1 cellular context compared by ENCODE assay signal in the genomic region with DNA sequence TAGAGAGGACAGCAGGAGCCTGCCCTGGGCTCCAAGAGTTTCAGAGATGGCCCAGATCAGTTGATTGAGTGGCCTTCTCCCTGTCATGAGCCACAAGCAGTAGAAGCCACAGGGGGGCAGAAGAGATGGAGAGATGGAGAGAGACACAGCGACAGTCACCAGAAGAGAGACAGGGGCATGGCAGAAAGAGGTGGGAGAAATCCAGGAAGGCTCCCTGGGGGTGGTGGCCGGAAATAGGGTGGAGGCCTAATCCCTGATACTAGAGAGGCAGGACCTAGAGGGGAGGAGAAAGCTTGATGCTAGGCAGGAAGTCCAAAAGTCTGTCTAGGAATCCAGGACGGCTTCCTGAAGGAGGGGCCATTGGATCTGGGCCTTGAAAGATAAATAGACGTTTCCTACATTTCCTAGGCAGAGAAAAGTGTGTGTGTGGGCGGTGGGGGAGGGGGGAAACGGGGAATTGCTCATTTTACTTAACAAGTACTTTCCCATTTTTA.
TF ChIP-seq lines count a peak whose summit lies in the region.

No MANE protein-coding gene starts in this region.

TF ChIP-seq in K562, 482 proteins besides CTCF, POLR2A, EP300 and RAD21 (continued from another document and continues in another):
- TF ChIP-seq, protein P1, sequence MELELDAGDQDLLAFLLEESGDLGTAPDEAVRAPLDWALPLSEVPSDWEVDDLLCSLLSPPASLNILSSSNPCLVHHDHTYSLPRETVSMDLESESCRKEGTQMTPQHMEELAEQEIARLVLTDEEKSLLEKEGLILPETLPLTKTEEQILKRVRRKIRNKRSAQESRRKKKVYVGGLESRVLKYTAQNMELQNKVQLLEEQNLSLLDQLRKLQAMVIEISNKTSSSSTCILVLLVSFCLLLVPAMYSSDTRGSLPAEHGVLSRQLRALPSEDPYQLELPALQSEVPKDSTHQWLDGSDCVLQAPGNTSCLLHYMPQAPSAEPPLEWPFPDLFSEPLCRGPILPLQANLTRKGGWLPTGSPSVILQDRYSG (tag; conservative IDR thresholded peaks at IDR 0.05; ENCODE audit: low read depth), result no peak
- TF ChIP-seq, protein P2, sequence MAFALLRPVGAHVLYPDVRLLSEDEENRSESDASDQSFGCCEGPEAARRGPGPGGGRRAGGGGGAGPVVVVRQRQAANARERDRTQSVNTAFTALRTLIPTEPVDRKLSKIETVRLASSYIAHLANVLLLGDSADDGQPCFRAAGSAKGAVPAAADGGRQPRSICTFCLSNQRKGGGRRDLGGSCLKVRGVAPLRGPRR (CRISPR knock-in tag; IDR thresholded peaks at IDR 0.05), result no peak
- no peak for TF ChIP-seq ZNF347 (CRISPR knock-in tag; IDR thresholded peaks at IDR 0.05; ENCODE audit: low read depth)
- TF ChIP-seq, protein P3, sequence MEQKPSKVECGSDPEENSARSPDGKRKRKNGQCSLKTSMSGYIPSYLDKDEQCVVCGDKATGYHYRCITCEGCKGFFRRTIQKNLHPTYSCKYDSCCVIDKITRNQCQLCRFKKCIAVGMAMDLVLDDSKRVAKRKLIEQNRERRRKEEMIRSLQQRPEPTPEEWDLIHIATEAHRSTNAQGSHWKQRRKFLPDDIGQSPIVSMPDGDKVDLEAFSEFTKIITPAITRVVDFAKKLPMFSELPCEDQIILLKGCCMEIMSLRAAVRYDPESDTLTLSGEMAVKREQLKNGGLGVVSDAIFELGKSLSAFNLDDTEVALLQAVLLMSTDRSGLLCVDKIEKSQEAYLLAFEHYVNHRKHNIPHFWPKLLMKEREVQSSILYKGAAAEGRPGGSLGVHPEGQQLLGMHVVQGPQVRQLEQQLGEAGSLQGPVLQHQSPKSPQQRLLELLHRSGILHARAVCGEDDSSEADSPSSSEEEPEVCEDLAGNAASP (IDR thresholded peaks at IDR 0.05), result no peak
- no peak for TF ChIP-seq ESRRB (CRISPR knock-in tag; IDR thresholded peaks at IDR 0.05; ENCODE audit: borderline replicate concordance)
- TF ChIP-seq KHSRP (IDR thresholded peaks at IDR 0.05), result no peak
- TF ChIP-seq KLF13 (tag; IDR thresholded peaks at IDR 0.05; ENCODE audit: borderline replicate concordance, low read depth), result no peak
- TF ChIP-seq HNRNPLL (IDR thresholded peaks at IDR 0.05; ENCODE audit: low read depth, low read length, poor library complexity, severe bottlenecking), result no peak
- TF ChIP-seq RBM22 (IDR thresholded peaks at IDR 0.05; ENCODE audit: low read depth, low read length, poor library complexity, severe bottlenecking), result no peak
- TF ChIP-seq, protein P4, sequence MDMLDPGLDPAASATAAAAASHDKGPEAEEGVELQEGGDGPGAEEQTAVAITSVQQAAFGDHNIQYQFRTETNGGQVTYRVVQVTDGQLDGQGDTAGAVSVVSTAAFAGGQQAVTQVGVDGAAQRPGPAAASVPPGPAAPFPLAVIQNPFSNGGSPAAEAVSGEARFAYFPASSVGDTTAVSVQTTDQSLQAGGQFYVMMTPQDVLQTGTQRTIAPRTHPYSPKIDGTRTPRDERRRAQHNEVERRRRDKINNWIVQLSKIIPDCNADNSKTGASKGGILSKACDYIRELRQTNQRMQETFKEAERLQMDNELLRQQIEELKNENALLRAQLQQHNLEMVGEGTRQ (CRISPR knock-in tag; IDR thresholded peaks at IDR 0.05), result no peak
- TF ChIP-seq CHD2 (IDR thresholded peaks at IDR 0.05; ENCODE audit: low read depth, low read length), result no peak
- TF ChIP-seq SIN3A (IDR thresholded peaks at IDR 0.05; ENCODE audit: borderline replicate concordance in 2 of 2, control insufficient read depth in 1 of 2, low read depth in 2 of 2, low read length in 2 of 2), result no peak
- TF ChIP-seq, protein P5, sequence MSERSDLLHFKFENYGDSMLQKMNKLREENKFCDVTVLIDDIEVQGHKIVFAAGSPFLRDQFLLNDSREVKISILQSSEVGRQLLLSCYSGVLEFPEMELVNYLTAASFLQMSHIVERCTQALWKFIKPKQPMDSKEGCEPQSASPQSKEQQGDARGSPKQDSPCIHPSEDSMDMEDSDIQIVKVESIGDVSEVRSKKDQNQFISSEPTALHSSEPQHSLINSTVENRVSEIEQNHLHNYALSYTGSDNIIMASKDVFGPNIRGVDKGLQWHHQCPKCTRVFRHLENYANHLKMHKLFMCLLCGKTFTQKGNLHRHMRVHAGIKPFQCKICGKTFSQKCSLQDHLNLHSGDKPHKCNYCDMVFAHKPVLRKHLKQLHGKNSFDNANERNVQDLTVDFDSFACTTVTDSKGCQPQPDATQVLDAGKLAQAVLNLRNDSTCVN (CRISPR knock-in tag; IDR thresholded peaks at IDR 0.05), result no peak
- TF ChIP-seq ZNF324 (CRISPR knock-in tag; IDR thresholded peaks at IDR 0.05), result no peak
- no peak for TF ChIP-seq ZNF57 (CRISPR knock-in tag; IDR thresholded peaks at IDR 0.05)
- no peak for TF ChIP-seq KDM5B (IDR thresholded peaks at IDR 0.05; ENCODE audit: insufficient replicate concordance, low read depth, low read length)
- no peak for TF ChIP-seq ILK (tag; IDR thresholded peaks at IDR 0.05; ENCODE audit: borderline replicate concordance, low read depth)
- TF ChIP-seq GABPA (tag; conservative IDR thresholded peaks at IDR 0.05; ENCODE audit: low read depth), result peak; percentile 58
- no peak for TF ChIP-seq MYNN (IDR thresholded peaks at IDR 0.05)
- no peak for TF ChIP-seq MYNN (CRISPR knock-in tag; IDR thresholded peaks at IDR 0.05)
- no peak for TF ChIP-seq SREBF1 (IDR thresholded peaks at IDR 0.05; ENCODE audit: borderline replicate concordance, low read depth, low read length)
- TF ChIP-seq FUS (optimal IDR thresholded peaks at IDR 0.05; ENCODE audit: low read depth, low read length), result no peak
- TF ChIP-seq, protein P6, sequence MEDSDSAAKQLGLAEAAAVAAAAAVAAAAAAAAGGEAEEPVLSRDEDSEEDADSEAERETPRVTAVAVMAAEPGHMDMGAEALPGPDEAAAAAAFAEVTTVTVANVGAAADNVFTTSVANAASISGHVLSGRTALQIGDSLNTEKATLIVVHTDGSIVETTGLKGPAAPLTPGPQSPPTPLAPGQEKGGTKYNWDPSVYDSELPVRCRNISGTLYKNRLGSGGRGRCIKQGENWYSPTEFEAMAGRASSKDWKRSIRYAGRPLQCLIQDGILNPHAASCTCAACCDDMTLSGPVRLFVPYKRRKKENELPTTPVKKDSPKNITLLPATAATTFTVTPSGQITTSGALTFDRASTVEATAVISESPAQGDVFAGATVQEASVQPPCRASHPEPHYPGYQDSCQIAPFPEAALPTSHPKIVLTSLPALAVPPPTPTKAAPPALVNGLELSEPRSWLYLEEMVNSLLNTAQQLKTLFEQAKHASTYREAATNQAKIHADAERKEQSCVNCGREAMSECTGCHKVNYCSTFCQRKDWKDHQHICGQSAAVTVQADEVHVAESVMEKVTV (CRISPR knock-in tag; IDR thresholded peaks at IDR 0.05), result no peak
- TF ChIP-seq TSC22D4 (tag; IDR thresholded peaks at IDR 0.05), result no peak
- no peak for TF ChIP-seq ZNF695 (CRISPR knock-in tag; IDR thresholded peaks at IDR 0.05)
- TF ChIP-seq, protein P7, sequence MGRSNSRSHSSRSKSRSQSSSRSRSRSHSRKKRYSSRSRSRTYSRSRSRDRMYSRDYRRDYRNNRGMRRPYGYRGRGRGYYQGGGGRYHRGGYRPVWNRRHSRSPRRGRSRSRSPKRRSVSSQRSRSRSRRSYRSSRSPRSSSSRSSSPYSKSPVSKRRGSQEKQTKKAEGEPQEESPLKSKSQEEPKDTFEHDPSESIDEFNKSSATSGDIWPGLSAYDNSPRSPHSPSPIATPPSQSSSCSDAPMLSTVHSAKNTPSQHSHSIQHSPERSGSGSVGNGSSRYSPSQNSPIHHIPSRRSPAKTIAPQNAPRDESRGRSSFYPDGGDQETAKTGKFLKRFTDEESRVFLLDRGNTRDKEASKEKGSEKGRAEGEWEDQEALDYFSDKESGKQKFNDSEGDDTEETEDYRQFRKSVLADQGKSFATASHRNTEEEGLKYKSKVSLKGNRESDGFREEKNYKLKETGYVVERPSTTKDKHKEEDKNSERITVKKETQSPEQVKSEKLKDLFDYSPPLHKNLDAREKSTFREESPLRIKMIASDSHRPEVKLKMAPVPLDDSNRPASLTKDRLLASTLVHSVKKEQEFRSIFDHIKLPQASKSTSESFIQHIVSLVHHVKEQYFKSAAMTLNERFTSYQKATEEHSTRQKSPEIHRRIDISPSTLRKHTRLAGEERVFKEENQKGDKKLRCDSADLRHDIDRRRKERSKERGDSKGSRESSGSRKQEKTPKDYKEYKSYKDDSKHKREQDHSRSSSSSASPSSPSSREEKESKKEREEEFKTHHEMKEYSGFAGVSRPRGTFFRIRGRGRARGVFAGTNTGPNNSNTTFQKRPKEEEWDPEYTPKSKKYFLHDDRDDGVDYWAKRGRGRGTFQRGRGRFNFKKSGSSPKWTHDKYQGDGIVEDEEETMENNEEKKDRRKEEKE (IDR thresholded peaks at IDR 0.05; ENCODE audit: borderline replicate concordance in 1 of 2, control insufficient read depth in 1 of 2, low read depth in 2 of 2, low read length in 1 of 2), result no peak
- TF ChIP-seq, protein P8, sequence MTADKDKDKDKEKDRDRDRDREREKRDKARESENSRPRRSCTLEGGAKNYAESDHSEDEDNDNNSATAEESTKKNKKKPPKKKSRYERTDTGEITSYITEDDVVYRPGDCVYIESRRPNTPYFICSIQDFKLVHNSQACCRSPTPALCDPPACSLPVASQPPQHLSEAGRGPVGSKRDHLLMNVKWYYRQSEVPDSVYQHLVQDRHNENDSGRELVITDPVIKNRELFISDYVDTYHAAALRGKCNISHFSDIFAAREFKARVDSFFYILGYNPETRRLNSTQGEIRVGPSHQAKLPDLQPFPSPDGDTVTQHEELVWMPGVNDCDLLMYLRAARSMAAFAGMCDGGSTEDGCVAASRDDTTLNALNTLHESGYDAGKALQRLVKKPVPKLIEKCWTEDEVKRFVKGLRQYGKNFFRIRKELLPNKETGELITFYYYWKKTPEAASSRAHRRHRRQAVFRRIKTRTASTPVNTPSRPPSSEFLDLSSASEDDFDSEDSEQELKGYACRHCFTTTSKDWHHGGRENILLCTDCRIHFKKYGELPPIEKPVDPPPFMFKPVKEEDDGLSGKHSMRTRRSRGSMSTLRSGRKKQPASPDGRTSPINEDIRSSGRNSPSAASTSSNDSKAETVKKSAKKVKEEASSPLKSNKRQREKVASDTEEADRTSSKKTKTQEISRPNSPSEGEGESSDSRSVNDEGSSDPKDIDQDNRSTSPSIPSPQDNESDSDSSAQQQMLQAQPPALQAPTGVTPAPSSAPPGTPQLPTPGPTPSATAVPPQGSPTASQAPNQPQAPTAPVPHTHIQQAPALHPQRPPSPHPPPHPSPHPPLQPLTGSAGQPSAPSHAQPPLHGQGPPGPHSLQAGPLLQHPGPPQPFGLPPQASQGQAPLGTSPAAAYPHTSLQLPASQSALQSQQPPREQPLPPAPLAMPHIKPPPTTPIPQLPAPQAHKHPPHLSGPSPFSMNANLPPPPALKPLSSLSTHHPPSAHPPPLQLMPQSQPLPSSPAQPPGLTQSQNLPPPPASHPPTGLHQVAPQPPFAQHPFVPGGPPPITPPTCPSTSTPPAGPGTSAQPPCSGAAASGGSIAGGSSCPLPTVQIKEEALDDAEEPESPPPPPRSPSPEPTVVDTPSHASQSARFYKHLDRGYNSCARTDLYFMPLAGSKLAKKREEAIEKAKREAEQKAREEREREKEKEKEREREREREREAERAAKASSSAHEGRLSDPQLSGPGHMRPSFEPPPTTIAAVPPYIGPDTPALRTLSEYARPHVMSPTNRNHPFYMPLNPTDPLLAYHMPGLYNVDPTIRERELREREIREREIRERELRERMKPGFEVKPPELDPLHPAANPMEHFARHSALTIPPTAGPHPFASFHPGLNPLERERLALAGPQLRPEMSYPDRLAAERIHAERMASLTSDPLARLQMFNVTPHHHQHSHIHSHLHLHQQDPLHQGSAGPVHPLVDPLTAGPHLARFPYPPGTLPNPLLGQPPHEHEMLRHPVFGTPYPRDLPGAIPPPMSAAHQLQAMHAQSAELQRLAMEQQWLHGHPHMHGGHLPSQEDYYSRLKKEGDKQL (CRISPR knock-in tag; IDR thresholded peaks at IDR 0.05; ENCODE audit: borderline replicate concordance), result no peak
- TF ChIP-seq CBX1 (IDR thresholded peaks at IDR 0.05; ENCODE audit: low read depth), result peak; percentile 85
- no peak for TF ChIP-seq ZNF3 (CRISPR knock-in tag; IDR thresholded peaks at IDR 0.05)
- no peak for TF ChIP-seq ZNF239 (CRISPR knock-in tag; IDR thresholded peaks at IDR 0.05)
- TF ChIP-seq, protein P9, sequence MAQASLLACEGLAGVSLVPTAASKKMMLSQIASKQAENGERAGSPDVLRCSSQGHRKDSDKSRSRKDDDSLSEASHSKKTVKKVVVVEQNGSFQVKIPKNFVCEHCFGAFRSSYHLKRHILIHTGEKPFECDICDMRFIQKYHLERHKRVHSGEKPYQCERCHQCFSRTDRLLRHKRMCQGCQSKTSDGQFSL (CRISPR knock-in tag; IDR thresholded peaks at IDR 0.05), result no peak
- TF ChIP-seq, protein P9 (tag; IDR thresholded peaks at IDR 0.05), result no peak
- TF ChIP-seq KDM1A (IDR thresholded peaks at IDR 0.05), result peak; percentile 91 to 94
- TF ChIP-seq MYBL2 (IDR thresholded peaks at IDR 0.05; ENCODE audit: low read depth), result no peak
- no peak for TF ChIP-seq MYBL2 (CRISPR knock-in tag; IDR thresholded peaks at IDR 0.05; ENCODE audit: borderline replicate concordance)
- TF ChIP-seq TBL1XR1 (IDR thresholded peaks at IDR 0.05; ENCODE audit: low read length in 2 of 2), result no peak
- TF ChIP-seq ZNF384 (IDR thresholded peaks at IDR 0.05; ENCODE audit: low read depth, low read length), result no peak
- TF ChIP-seq, protein P10, sequence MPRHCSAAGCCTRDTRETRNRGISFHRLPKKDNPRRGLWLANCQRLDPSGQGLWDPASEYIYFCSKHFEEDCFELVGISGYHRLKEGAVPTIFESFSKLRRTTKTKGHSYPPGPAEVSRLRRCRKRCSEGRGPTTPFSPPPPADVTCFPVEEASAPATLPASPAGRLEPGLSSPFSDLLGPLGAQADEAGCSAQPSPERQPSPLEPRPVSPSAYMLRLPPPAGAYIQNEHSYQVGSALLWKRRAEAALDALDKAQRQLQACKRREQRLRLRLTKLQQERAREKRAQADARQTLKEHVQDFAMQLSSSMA (CRISPR knock-in tag; IDR thresholded peaks at IDR 0.05), result no peak
- TF ChIP-seq PHF8 (IDR thresholded peaks at IDR 0.05; ENCODE audit: borderline replicate concordance, low read length), result no peak
- TF ChIP-seq SRF (CRISPR knock-in tag; IDR thresholded peaks at IDR 0.05), result no peak
- TF ChIP-seq ZNF583 (CRISPR knock-in tag; IDR thresholded peaks at IDR 0.05), result no peak
- no peak for TF ChIP-seq ZKSCAN1 (IDR thresholded peaks at IDR 0.05; ENCODE audit: low read depth, low read length)
- TF ChIP-seq ZNF507 (tag; conservative IDR thresholded peaks at IDR 0.05), result no peak
- TF ChIP-seq TCF3 (CRISPR knock-in tag; IDR thresholded peaks at IDR 0.05), result no peak
- TF ChIP-seq ZNF140 (CRISPR knock-in tag; IDR thresholded peaks at IDR 0.05), result no peak
- no peak for TF ChIP-seq NUFIP1 (IDR thresholded peaks at IDR 0.05; ENCODE audit: partially characterized antibody)
- no peak for TF ChIP-seq SMARCA4 (IDR thresholded peaks at IDR 0.05)
- no peak for TF ChIP-seq ZBTB8A (IDR thresholded peaks at IDR 0.05; ENCODE audit: partially characterized antibody)
- TF ChIP-seq NR2C2 (CRISPR knock-in tag; IDR thresholded peaks at IDR 0.05), result no peak
- no peak for TF ChIP-seq NR2C2 (tag; IDR thresholded peaks at IDR 0.05)
- TF ChIP-seq MECOM (CRISPR knock-in tag; IDR thresholded peaks at IDR 0.05), result no peak
